In genomic region chr17:54947396-54947795, GRCh38 we compare ENCODE assay signal across 21 cellular contexts. TPM values are rescaled to one million over a fixed set of nuclear protein-coding genes. Genes with fewer than 3 reads are reported as not detected.
A peak's percentile ranks its signal among the peaks of the same experiment; 100 is the strongest.
DNase-seq lines count a peak whose midpoint lies in the region; ATAC-seq and TF ChIP-seq lines count a peak whose summit lies in the region.
"Had no signal": no experiment of that assay in that cellular context is flagged by ENCODE, and none has a peak within 500 bp of the region (broad histone marks: within the 10 kb centered on the region; RNA-seq: fewer than 3 reads in every experiment).

No MANE protein-coding gene starts in this region.

- peaks cover 6% of the 10 kb centered on the region for H3K36me3 Mint-ChIP-seq in T-cell
- H3K36me3 Mint-ChIP-seq: CD14-positive monocyte had no signal

- peak; percentile 21 to 52 for DNase-seq in Kasumi-1 (lab: John Stamatoyannopoulos, UW)
- DNase-seq in NB4 (ENCODE audit: low read depth) = peak; percentile 46
- DNase-seq in SKM-1 (lab: John Stamatoyannopoulos, UW; ENCODE audit: unreplicated experiment) = peak; percentile 23
- DNase-seq in epithelial cell of prostate (ENCODE audit: low read depth, low spot score) = no peak
- DNase-seq in T-cell = no peak
- DNase-seq in DMS 273 treated with DMSO at 0.1 percent for 48 hours (lab: John Stamatoyannopoulos, UW) = no peak
- DNase-seq: EL; GM23248; MG63; NCI-H1417; NCI-H187 treated with DMSO at 0.1 percent for 48 hours; NCI-H345; NCI-H69; NK-92 treated with Interleukin-12 subunit alpha and Interleukin-12 subunit beta, amount 100 ng/mL, for 24 hours; Peyer's patch; Right ventricle myocardium superior had no signal

- no peaks in the 10 kb centered on the region for H3K4me1 Mint-ChIP-seq in T-cell
- H3K4me1 Mint-ChIP-seq: CD14-positive monocyte had no signal

- TF ChIP-seq CTCF in NB4 (IDR thresholded peaks at IDR 0.05; ENCODE audit: low read depth, low read length) = no peak

- CTCF ChIA-PET in T-cell (lab: Charles Lee) = no interaction called here

- ATAC-seq in T-cell (replicated peaks in 1 of 4) = no peak
- no peak for ATAC-seq in GM18868 (IDR thresholded peaks at IDR 0.05; ENCODE audit: unreplicated experiment)
- ATAC-seq in HG03457 (IDR thresholded peaks at IDR 0.05; ENCODE audit: unreplicated experiment) = no peak

- no peak for TF ChIP-seq POLR2A in NB4 (IDR thresholded peaks at IDR 0.05; ENCODE audit: extremely low read depth, insufficient read length)

- H3K9me3 Mint-ChIP-seq in T-cell = no peaks in the 10 kb centered on the region
- H3K9me3 Mint-ChIP-seq: T-helper 2 cell treated with Interferon-gamma antibody and Interleukin-4, amounts not matched to agents 5 μg/mL and 100 μg/mL, for 36 hours had no signal

- H3K27ac Mint-ChIP-seq in T-cell = no peak overlapping the region
- H3K27ac Mint-ChIP-seq: CD14-positive monocyte; T-helper 2 cell treated with Interferon-gamma antibody and Interleukin-4, amounts not matched to agents 5 μg/mL and 100 μg/mL, for 36 hours had no signal

- peaks cover 0 to 11% of the 10 kb centered on the region in 2 donors for H3K27me3 Mint-ChIP-seq in T-cell

- no peak overlapping the region for H3K4me3 ChIP-seq in NB4 (ENCODE audit: low read depth, low read length)
- H3K4me3 ChIP-seq: GM23248, MG63, Peyer's patch had no signal

- no peak overlapping the region for H3K4me3 Mint-ChIP-seq in T-cell
- H3K4me3 Mint-ChIP-seq: CD14-positive monocyte; T-helper 2 cell treated with Interferon-gamma antibody and Interleukin-4, amounts not matched to agents 5 μg/mL and 100 μg/mL, for 36 hours had no signal

- peak overlapping the region; percentile 34 for H3K27ac ChIP-seq in epithelial cell of prostate
- H3K27ac ChIP-seq: GM23248, KMS-11 had no signal

- POLR2A ChIA-PET in T-cell (lab: Charles Lee) = no interaction called here

RNA-seq across cellular contexts. Expression of gene COX11, which starts 21.1 kb away (rescaled TPM):
- total RNA-seq in T-cell = 10 to 100 TPM; 37.6 to 74.1 (median 56.0) TPM

RNA-seq across cellular contexts. Expression of gene STXBP4, which starts 21.2 kb away (rescaled TPM):
- total RNA-seq in T-cell = 10 to 100 TPM in 1 of 5 donors, 1 to 10 TPM in 4; 5.7 to 10.6 (median 9.1) TPM

RNA-seq across cellular contexts. Expression of gene TOM1L1, which starts 46.7 kb away (rescaled TPM):
- total RNA-seq in T-cell = under 1 TPM in 4 of 5 donors, not detected in 1; 0.26 to 0.67 (median 0.49) TPM

Comparison
In these comparisons a context has a peak if more than half of its experiments do, and no peak if none do; other contexts are left out.
1. DNase-seq: peak in Kasumi-1 (2 of 2), NB4 (single experiment) and SKM-1 (single experiment); none in epithelial cell of prostate (single experiment), T-cell (0 of 34) and DMS 273 treated with DMSO at 0.1 percent for 48 hours (single experiment).